ENCODE assay signal across 31 cellular contexts in the genomic region with DNA sequence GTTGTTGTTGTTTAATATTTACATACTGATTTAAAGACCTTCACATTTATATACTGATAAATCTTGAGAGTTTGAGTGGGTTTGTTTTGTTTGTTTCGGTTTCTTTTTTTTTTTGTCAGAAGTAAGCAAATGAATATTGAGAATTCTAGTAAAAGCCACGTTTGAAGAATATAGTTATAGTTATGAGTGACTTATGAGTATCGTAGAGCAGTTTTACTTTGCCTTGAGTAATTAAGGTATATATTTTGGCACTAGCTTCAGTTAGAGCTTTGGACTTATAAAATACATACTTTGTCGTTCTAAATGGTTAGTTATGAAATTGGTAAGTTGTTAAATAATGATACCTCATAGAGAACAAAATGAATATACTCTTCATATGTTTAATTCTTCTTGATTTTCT.
"Had no signal": no experiment of that assay in that cellular context is flagged by ENCODE, and none has a peak within 500 bp of the region (broad histone marks: within the 10 kb centered on the region; RNA-seq: fewer than 3 reads in every experiment).

No MANE protein-coding gene starts in this region.

- H3K9me3 ChIP-seq: pancreas, prostate gland, uterus had no signal

- H3K4me3 Mint-ChIP-seq: activated B cell treated with CpG ODN at 0.5 μM for 24 hours; activated naive CD4-positive, alpha-beta T cell treated with anti-CD3 and anti-CD28 coated beads, Interleukin-2, amount 50 U/mL, for 24 hours; naive B cell; neural crest cell; stimulated activated memory B cell treated with anti-CD40 and anti-IgM and Interleukin-4, amounts not matched to agents 10 μg/mL and 1 μg/mL and 100 μg/mL, for 72 hours; stimulated activated naive CD8-positive, alpha-beta T cell treated with anti-CD3 and anti-CD28 coated beads, Interleukin-15, amount 100 ng/mL, for 72 hours; T-cell; T-helper 2 cell treated with Interferon-gamma antibody and Interleukin-4, amounts not matched to agents 5 μg/mL and 100 μg/mL, for 36 hours; type B pancreatic cell had no signal

- H3K27ac ChIP-seq: coronary artery, dorsolateral prefrontal cortex, gastroesophageal sphincter, hepatocyte, left ventricle myocardium inferior, pancreas, prostate gland, uterus had no signal

- H3K4me1 Mint-ChIP-seq: neural crest cell had no signal

- H3K9me3 Mint-ChIP-seq: activated naive CD4-positive, alpha-beta T cell treated with anti-CD3 and anti-CD28 coated beads, Interleukin-2, amount 50 U/mL, for 24 hours; type B pancreatic cell had no signal

- ATAC-seq: gastroesophageal sphincter; pancreas; sciatic nerve; stimulated activated memory B cell treated with anti-CD40 and anti-IgM and Interleukin-4, amounts not matched to agents 10 μg/mL and 1 μg/mL and 100 μg/mL, for 72 hours; stimulated activated naive CD8-positive, alpha-beta T cell treated with anti-CD3 and anti-CD28 coated beads, Interleukin-15, amount 100 ng/mL, for 72 hours; T-cell had no signal

- H3K4me3 ChIP-seq: coronary artery, dorsolateral prefrontal cortex, gastroesophageal sphincter, hepatocyte, left ventricle myocardium inferior, lung, pancreas, prostate gland, skin epidermis, uterus had no signal

- H3K36me3 ChIP-seq: prostate gland, uterus had no signal

- H3K27ac Mint-ChIP-seq: activated B cell treated with CpG ODN at 0.5 μM for 24 hours; activated naive CD4-positive, alpha-beta T cell treated with anti-CD3 and anti-CD28 coated beads, Interleukin-2, amount 50 U/mL, for 24 hours; stimulated activated memory B cell treated with anti-CD40 and anti-IgM and Interleukin-4, amounts not matched to agents 10 μg/mL and 1 μg/mL and 100 μg/mL, for 72 hours; T-cell; T-helper 2 cell treated with Interferon-gamma antibody and Interleukin-4, amounts not matched to agents 5 μg/mL and 100 μg/mL, for 36 hours; type B pancreatic cell had no signal

- DNase-seq: activated B cell treated with CpG ODN at 0.5 μM for 24 hours; activated CD4-positive, alpha-beta T cell treated with anti-CD3 and anti-CD28 coated beads for 48 hours; activated CD8-positive, alpha-beta memory T cell treated with anti-CD3 and anti-CD28 coated beads, Interleukin-2, amount 50 U/mL, for 4 hours; anterior cingulate cortex; cerebellar nuclear complex; dorsolateral prefrontal cortex; effector memory CD4-positive, alpha-beta T cell; erythroblast; islet precursor cell; left ventricle myocardium inferior; naive B cell; nucleus accumbens; pancreas; retina; stimulated activated CD4-positive, alpha-beta T cell treated with anti-CD3 and anti-CD28 coated beads, Interleukin-4, amount 100 ng/mL, for 24 hours; stimulated activated naive CD8-positive, alpha-beta T cell treated with anti-CD3 and anti-CD28 coated beads, Interleukin-15, amount 100 ng/mL, for 72 hours; substantia nigra; T-cell; uterus had no signal

- H3K4me1 ChIP-seq: gastroesophageal sphincter, left ventricle myocardium inferior, pancreas, prostate gland, uterus had no signal

- H3K27me3 Mint-ChIP-seq: activated B cell treated with CpG ODN at 0.5 μM for 24 hours; activated naive CD4-positive, alpha-beta T cell treated with anti-CD3 and anti-CD28 coated beads, Interleukin-2, amount 50 U/mL, for 24 hours; naive B cell; stimulated activated memory B cell treated with anti-CD40 and anti-IgM and Interleukin-4, amounts not matched to agents 10 μg/mL and 1 μg/mL and 100 μg/mL, for 72 hours; stimulated activated naive CD8-positive, alpha-beta T cell treated with anti-CD3 and anti-CD28 coated beads, Interleukin-15, amount 100 ng/mL, for 72 hours; T-cell; type B pancreatic cell had no signal

- H3K27me3 ChIP-seq: dorsolateral prefrontal cortex, gastroesophageal sphincter, hepatocyte, pancreas, uterus had no signal
